ENCODE assay signal across 1 cellular context in genomic region chr17:1997146-1997586, GRCh38.
TF ChIP-seq lines count a peak whose summit lies in the region.

No MANE protein-coding gene starts in this region.

TF ChIP-seq in GM23338, 12 proteins besides CTCF, POLR2A, EP300 and RAD21:
- TF ChIP-seq REST (IDR thresholded peaks at IDR 0.05; ENCODE audit: unreplicated experiment) = no peak
- TF ChIP-seq STAT1 (IDR thresholded peaks at IDR 0.05; ENCODE audit: unreplicated experiment) = no peak
- no peak for TF ChIP-seq ZNF462 (CRISPR knock-in tag; IDR thresholded peaks at IDR 0.05)
- no peak for TF ChIP-seq EZH2phosphoT487 (IDR thresholded peaks at IDR 0.05; ENCODE audit: unreplicated experiment)
- no peak for TF ChIP-seq EZH2 (IDR thresholded peaks at IDR 0.05; ENCODE audit: low read depth, unreplicated experiment)
- no peak for TF ChIP-seq ZNF331 (CRISPR knock-in tag; IDR thresholded peaks at IDR 0.05; ENCODE audit: low read depth)
- no peak for TF ChIP-seq POLR2AphosphoS5 (IDR thresholded peaks at IDR 0.05; ENCODE audit: low read depth)
- no peak for TF ChIP-seq ETS1 (IDR thresholded peaks at IDR 0.05)
- TF ChIP-seq NANOG (IDR thresholded peaks at IDR 0.05; ENCODE audit: borderline replicate concordance) = no peak
- TF ChIP-seq JUNB (IDR thresholded peaks at IDR 0.05; ENCODE audit: unreplicated experiment) = no peak
- no peak for TF ChIP-seq CREB1 (CRISPR knock-in tag; IDR thresholded peaks at IDR 0.05; ENCODE audit: low read depth)
- no peak for TF ChIP-seq ZNF114 (CRISPR knock-in tag; IDR thresholded peaks at IDR 0.05)
